1 cellular context compared by ENCODE assay signal in the genomic region with DNA sequence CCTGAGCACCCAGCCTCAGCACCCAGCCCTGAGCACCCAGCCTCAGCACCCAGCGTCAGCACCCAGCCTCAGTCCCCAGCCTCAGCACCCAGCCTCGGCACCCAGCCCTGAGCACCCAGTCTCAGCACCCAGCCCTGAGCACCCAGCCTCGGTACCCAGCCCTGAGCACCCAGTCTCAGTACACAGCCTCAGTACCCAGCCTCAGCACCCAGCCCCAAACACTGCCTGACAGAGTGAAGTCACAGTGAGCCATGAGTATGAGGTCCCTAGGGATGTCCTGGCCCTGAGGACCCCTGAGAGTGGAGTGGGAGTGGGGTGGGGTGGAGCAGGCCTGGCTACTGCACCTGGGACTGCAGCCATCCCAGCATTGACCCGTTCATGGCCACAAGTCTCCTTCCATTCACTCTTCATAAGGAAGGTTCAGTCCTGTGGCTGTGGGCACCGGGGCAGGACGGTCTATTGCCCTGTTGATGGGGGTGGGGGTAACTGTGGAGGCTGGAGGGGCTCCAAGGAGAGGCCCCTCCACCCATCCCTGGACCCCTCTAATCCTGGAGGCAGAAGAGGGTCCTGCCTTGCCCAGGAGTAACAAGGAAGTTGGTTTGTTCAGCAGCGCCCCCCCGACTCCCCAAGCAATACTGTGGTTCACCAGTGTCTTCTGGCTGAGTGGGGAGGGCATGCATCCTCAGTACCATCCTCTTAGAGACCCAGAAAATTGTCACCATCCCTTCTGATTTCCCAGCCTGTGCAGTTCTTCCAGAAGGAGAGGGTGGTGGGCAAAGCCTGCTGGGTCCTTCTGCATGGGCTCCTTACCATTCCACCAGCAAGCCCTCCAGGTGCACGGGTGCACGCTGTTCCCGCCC.
TF ChIP-seq lines count a peak whose summit lies in the region.

No MANE protein-coding gene starts in this region.

TF ChIP-seq in GM12878, 131 proteins besides CTCF, POLR2A, EP300 and RAD21:
- TF ChIP-seq, protein P1, sequence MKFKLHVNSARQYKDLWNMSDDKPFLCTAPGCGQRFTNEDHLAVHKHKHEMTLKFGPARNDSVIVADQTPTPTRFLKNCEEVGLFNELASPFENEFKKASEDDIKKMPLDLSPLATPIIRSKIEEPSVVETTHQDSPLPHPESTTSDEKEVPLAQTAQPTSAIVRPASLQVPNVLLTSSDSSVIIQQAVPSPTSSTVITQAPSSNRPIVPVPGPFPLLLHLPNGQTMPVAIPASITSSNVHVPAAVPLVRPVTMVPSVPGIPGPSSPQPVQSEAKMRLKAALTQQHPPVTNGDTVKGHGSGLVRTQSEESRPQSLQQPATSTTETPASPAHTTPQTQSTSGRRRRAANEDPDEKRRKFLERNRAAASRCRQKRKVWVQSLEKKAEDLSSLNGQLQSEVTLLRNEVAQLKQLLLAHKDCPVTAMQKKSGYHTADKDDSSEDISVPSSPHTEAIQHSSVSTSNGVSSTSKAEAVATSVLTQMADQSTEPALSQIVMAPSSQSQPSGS (IDR thresholded peaks at IDR 0.05; ENCODE audit: low read length), result no peak
- TF ChIP-seq CBFB (IDR thresholded peaks at IDR 0.05; ENCODE audit: low read depth) (no peak), NRF1 (conservative IDR thresholded peaks at IDR 0.05; ENCODE audit: low read depth, low read length) (no peak), SREBF2 (IDR thresholded peaks at IDR 0.05; ENCODE audit: low read length) (0 out of 2 replicates have a peak, but pooled peaks have one; percentile 32)
- TF ChIP-seq, protein P2, sequence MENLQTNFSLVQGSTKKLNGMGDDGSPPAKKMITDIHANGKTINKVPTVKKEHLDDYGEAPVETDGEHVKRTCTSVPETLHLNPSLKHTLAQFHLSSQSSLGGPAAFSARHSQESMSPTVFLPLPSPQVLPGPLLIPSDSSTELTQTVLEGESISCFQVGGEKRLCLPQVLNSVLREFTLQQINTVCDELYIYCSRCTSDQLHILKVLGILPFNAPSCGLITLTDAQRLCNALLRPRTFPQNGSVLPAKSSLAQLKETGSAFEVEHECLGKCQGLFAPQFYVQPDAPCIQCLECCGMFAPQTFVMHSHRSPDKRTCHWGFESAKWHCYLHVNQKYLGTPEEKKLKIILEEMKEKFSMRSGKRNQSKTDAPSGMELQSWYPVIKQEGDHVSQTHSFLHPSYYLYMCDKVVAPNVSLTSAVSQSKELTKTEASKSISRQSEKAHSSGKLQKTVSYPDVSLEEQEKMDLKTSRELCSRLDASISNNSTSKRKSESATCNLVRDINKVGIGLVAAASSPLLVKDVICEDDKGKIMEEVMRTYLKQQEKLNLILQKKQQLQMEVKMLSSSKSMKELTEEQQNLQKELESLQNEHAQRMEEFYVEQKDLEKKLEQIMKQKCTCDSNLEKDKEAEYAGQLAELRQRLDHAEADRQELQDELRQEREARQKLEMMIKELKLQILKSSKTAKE (IDR thresholded peaks at IDR 0.05; ENCODE audit: low read depth, poor library complexity, severe bottlenecking), result no peak
